ENCODE assay signal across 10 cellular contexts in the genomic region with DNA sequence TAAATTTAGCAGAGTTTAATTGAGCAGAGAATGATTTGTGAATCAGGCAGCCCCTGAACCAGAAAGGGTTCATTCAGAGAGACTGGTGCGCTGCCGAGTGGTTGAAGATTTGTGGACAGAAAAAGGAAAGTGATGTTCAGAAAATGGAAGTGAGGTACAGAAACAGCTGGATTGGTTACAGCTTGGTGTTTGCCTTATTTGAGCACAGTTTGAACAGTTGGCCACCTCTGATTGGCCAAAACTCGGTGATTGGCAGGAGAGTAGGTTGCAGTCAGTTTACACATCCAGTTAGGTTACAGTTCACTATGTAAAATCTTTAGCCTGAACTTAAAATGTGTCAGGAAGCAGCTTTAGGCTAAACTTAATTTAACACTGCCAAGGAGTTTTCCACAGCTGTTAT. TPM values are rescaled to one million over a fixed set of nuclear protein-coding genes. Genes with fewer than 3 reads are reported as not detected.
A peak's percentile ranks its signal among the peaks of the same experiment; 100 is the strongest.
DNase-seq lines count a peak whose midpoint lies in the region; ATAC-seq and TF ChIP-seq lines count a peak whose summit lies in the region.
"Had no signal": no experiment of that assay in that cellular context is flagged by ENCODE, and none has a peak within 500 bp of the region (broad histone marks: within the 10 kb centered on the region; RNA-seq: fewer than 3 reads in every experiment).

No MANE protein-coding gene starts in this region.

- TF ChIP-seq CTCF in spleen (IDR thresholded peaks at IDR 0.05 in 8 of 11, conservative IDR thresholded peaks at IDR 0.05 in 3 of 11) = no peak

- peaks cover 4 to 33% (median 22%) of the 10 kb centered on the region in 6 donors for H3K4me1 ChIP-seq in spleen

- peaks cover 0 to 2% (median 0%) of the 10 kb centered on the region in 7 donors for H3K27me3 ChIP-seq in spleen (replicated peaks in 1 of 7)

- H3K36me3 ChIP-seq in SK-N-MC (ENCODE audit: insufficient read depth, low read length) (no peaks in the 10 kb centered on the region), spleen (no peaks in the 10 kb centered on the region)

- no peak for TF ChIP-seq POLR2A in spleen (IDR thresholded peaks at IDR 0.05)

- intact Hi-C loops in spleen (cut with DNase I; ENCODE audit: low total_unique reads) = no loop called here

- H3K27ac ChIP-seq in SK-N-MC (peak overlapping the region; percentile 84; the same call in 1 of the 2 replicates), spleen (peak overlapping the region in 5 of 8 donors; percentile 46 to 58 (median 51))

- H3K4me3 ChIP-seq in SK-N-MC (no peak overlapping the region), spleen (no peak overlapping the region)

- ATAC-seq in HG03571 (IDR thresholded peaks at IDR 0.05; ENCODE audit: unreplicated experiment) = no peak

- H3K9ac ChIP-seq in SK-N-MC (ENCODE audit: insufficient read length) = no peak overlapping the region

- peak; percentile 5 for DNase-seq in activated T-cell treated with anti-CD3 and anti-CD28 coated beads for 24 hours (ENCODE audit: low read depth)
- DNase-seq in activated T-cell treated with anti-CD3 and anti-CD28 coated beads, Interleukin-2, amount 50 U/mL, for 1 hour = no peak
- DNase-seq in SK-N-MC (ENCODE audit: low read depth, low spot score) = no peak
- DNase-seq in central memory CD4-positive, alpha-beta T cell = peak; percentile 35
- DNase-seq in spleen = no peak
- DNase-seq in NCI-H2107 (lab: John Stamatoyannopoulos, UW) = no peak
- DNase-seq in NCI-H446 treated with DMSO at 0.1 percent for 48 hours (lab: John Stamatoyannopoulos, UW) = no peak
- DNase-seq: NCI-H1436, NCI-H748 treated with DMSO at 0.1 percent for 48 hours had no signal

- WGBS in spleen, 5 donors = 53 to 80% (median 65%) methylated on average over 3 of the region's 3 CpGs

- no peaks in the 10 kb centered on the region for H3K9me3 ChIP-seq in SK-N-MC (ENCODE audit: low read depth, low read length)
- H3K9me3 ChIP-seq in spleen = no peaks in the 10 kb centered on the region

RNA-seq across cellular contexts. Expression of a gene that starts 14.9 kb away (rescaled TPM):
- total RNA-seq in spleen = 10 to 100 TPM; 14.3 to 24.4 (median 19.4) TPM
- 10 to 100 TPM in 2 of 3 donors, 1 to 10 TPM in 1; 8.6 to 16.2 (median 14.8) TPM for polyA plus RNA-seq in spleen

Comparison
In these comparisons a context has a peak if more than half of its experiments do, and no peak if none do; other contexts are left out.
1. DNase-seq: peak in activated T-cell treated with anti-CD3 and anti-CD28 coated beads for 24 hours (single experiment) and central memory CD4-positive, alpha-beta T cell (single experiment); none in activated T-cell treated with anti-CD3 and anti-CD28 coated beads, Interleukin-2, amount 50 U/mL, for 1 hour (single experiment), SK-N-MC (single experiment), spleen (single experiment), NCI-H2107 (single experiment) and NCI-H446 treated with DMSO at 0.1 percent for 48 hours (single experiment).